In genomic region chr4:103095080-103095479, GRCh38 we compare ENCODE assay signal across 1 cellular context.
TF ChIP-seq lines count a peak whose summit lies in the region.

No MANE protein-coding gene starts in this region.

TF ChIP-seq in HepG2, 621 proteins besides CTCF, POLR2A, EP300 and RAD21 (continued from another document):
- TF ChIP-seq ZNF512 (CRISPR knock-in tag; IDR thresholded peaks at IDR 0.05) (no peak), ZBTB7B (CRISPR knock-in tag; IDR thresholded peaks at IDR 0.05) (no peak), ARNTL (CRISPR knock-in tag; IDR thresholded peaks at IDR 0.05) (no peak), MXD4 (CRISPR knock-in tag; IDR thresholded peaks at IDR 0.05) (no peak), ZNF17 (CRISPR knock-in tag; IDR thresholded peaks at IDR 0.05) (no peak), ZNF709 (CRISPR knock-in tag; IDR thresholded peaks at IDR 0.05) (no peak), PAXIP1 (CRISPR knock-in tag; conservative IDR thresholded peaks at IDR 0.05) (peak; percentile 43; the same call in 1 of the 2 replicates), FOXP4 (CRISPR knock-in tag; IDR thresholded peaks at IDR 0.05) (0 out of 2 replicates have a peak, but pooled peaks have one; percentile 23), SNAI1 (CRISPR knock-in tag; IDR thresholded peaks at IDR 0.05; ENCODE audit: borderline replicate concordance) (no peak), CHD4 (IDR thresholded peaks at IDR 0.05; ENCODE audit: borderline replicate concordance, low read length) (no peak), SATB2 (CRISPR knock-in tag; IDR thresholded peaks at IDR 0.05) (no peak)
